Comparison of ENCODE assay signal across 1 cellular context in the genomic region with DNA sequence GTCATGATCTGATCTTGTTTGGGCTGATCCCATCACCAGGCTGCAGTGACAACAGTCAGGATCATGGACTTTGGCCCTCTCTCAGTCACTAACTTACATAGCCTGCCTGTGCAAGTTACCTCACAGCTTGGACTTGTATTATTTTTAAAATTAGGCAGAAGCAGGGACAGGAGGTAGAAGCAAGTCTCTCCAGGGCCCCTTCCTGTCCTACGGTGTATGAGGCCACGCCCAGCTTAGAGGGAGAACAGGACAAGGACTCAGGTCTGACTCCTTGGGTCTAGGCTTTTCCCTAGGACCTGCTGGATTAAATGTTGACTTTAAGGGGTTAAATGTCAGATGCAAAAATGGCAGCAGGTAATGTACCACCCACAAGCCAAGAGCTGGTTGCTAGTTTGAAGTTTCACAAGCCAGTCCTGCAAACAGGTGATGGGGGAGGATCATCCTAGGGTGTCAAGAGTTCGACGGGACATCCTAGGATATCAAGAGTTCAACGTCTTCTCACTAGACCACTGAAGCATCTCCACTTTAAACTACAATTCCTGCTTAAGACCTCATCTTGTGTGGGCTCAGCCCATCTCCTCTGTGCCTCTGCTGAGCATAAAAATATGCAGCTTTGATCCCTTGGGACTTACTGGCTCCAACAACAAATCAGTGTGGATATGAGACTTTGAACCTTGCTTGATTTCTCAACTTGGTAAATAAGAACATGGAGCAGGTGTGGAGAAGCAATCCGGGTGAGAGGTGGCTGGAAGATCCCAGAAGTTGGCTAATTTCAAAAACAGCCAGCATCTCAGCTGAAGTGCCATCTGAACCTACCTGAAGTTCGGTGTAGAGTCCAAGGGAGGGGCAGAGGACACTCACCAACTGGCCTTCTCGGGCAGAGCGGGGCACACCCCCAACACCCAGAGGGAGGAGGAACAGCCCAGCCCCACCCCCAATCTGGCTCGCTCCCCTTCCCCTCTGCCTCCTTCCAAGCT.
TF ChIP-seq lines count a peak whose summit lies in the region.

No MANE protein-coding gene starts in this region.

TF ChIP-seq in HepG2, 621 proteins besides CTCF, POLR2A, EP300 and RAD21 (continued from another document and continues in another):
- TF ChIP-seq CEBPZ (IDR thresholded peaks at IDR 0.05; ENCODE audit: low read length) (no peak), NR2F2 (IDR thresholded peaks at IDR 0.05; ENCODE audit: borderline replicate concordance, low read depth) (peak; percentile 73; the same call in 1 of the 2 replicates), ZNF207 (IDR thresholded peaks at IDR 0.05; ENCODE audit: borderline replicate concordance) (no peak), SMARCE1 (IDR thresholded peaks at IDR 0.05; ENCODE audit: borderline replicate concordance) (no peak), ZNF615 (CRISPR knock-in tag; IDR thresholded peaks at IDR 0.05; ENCODE audit: borderline replicate concordance) (no peak), ATM (IDR thresholded peaks at IDR 0.05; ENCODE audit: borderline replicate concordance) (no peak), NCOR1 (IDR thresholded peaks at IDR 0.05; ENCODE audit: borderline replicate concordance, low read length) (peak; percentile 93), ZNF790 (CRISPR knock-in tag; IDR thresholded peaks at IDR 0.05; ENCODE audit: borderline replicate concordance) (no peak), ZFP62 (CRISPR knock-in tag; IDR thresholded peaks at IDR 0.05) (no peak), DNMT1 (CRISPR knock-in tag; IDR thresholded peaks at IDR 0.05) (no peak), POLR2G (IDR thresholded peaks at IDR 0.05; ENCODE audit: low read depth, low read length) (peak; percentile 29), MIXL1 (CRISPR knock-in tag; IDR thresholded peaks at IDR 0.05) (peak; percentile 91), ZNF713 (CRISPR knock-in tag; IDR thresholded peaks at IDR 0.05) (no peak), CEBPG (CRISPR knock-in tag; IDR thresholded peaks at IDR 0.05) (peak; percentile 96), HMG20B (CRISPR knock-in tag; conservative IDR thresholded peaks at IDR 0.05) (peak; percentile 99), LCORL (IDR thresholded peaks at IDR 0.05) (peak; percentile 57; the same call in 1 of the 2 replicates), LCORL (CRISPR knock-in tag; IDR thresholded peaks at IDR 0.05) (peak; percentile 98), ZNF136 (CRISPR knock-in tag; IDR thresholded peaks at IDR 0.05; ENCODE audit: low read depth) (peak; percentile 89), GTF2F1 (IDR thresholded peaks at IDR 0.05; ENCODE audit: low read length) (no peak), ZSCAN22 (CRISPR knock-in tag; IDR thresholded peaks at IDR 0.05) (peak; percentile 30; the same call in 1 of the 2 replicates), CCAR2 (optimal IDR thresholded peaks at IDR 0.05; ENCODE audit: low read depth, low read length) (peak; percentile 25), NR2F1 (CRISPR knock-in tag; IDR thresholded peaks at IDR 0.05) (no peak; a peak in 3 of 4 replicates), ZNF513 (CRISPR knock-in tag; conservative IDR thresholded peaks at IDR 0.05) (no peak), NR0B2 (CRISPR knock-in tag; IDR thresholded peaks at IDR 0.05) (no peak), NCOA5 (CRISPR knock-in tag; IDR thresholded peaks at IDR 0.05) (no peak), FOXK1 (CRISPR knock-in tag; IDR thresholded peaks at IDR 0.05; ENCODE audit: borderline replicate concordance, low read depth) (peak; percentile 96; the same call in 1 of the 2 replicates), ZNF333 (CRISPR knock-in tag; IDR thresholded peaks at IDR 0.05; ENCODE audit: borderline replicate concordance) (no peak; the same call in 1 of the 2 replicates), ZBTB38 (CRISPR knock-in tag; IDR thresholded peaks at IDR 0.05) (no peak; the same call in 1 of the 2 replicates), CBX1 (IDR thresholded peaks at IDR 0.05; ENCODE audit: low read depth) (no peak), ZNF253 (CRISPR knock-in tag; IDR thresholded peaks at IDR 0.05; ENCODE audit: borderline replicate concordance) (no peak), ZNF569 (CRISPR knock-in tag; IDR thresholded peaks at IDR 0.05; ENCODE audit: borderline replicate concordance) (peak; percentile 39; the same call in 1 of the 2 replicates), THYN1 (CRISPR knock-in tag; IDR thresholded peaks at IDR 0.05; ENCODE audit: borderline replicate concordance, low read depth) (no peak), ZNF746 (CRISPR knock-in tag; IDR thresholded peaks at IDR 0.05) (no peak; the same call in 1 of the 2 replicates), ZBTB7B (CRISPR knock-in tag; IDR thresholded peaks at IDR 0.05) (peak; percentile 61), ZNF546 (CRISPR knock-in tag; conservative IDR thresholded peaks at IDR 0.05) (no peak), PHB2 (IDR thresholded peaks at IDR 0.05; ENCODE audit: partially characterized antibody) (no peak), ZBTB40 (IDR thresholded peaks at IDR 0.05) (no peak), ZBTB40 (CRISPR knock-in tag; IDR thresholded peaks at IDR 0.05) (peak; percentile 70; the same call in 1 of the 2 replicates), ZNF180 (CRISPR knock-in tag; IDR thresholded peaks at IDR 0.05; ENCODE audit: borderline replicate concordance, low read depth) (no peak), ZNF33B (CRISPR knock-in tag; IDR thresholded peaks at IDR 0.05) (0 out of 2 replicates have a peak, but pooled peaks have one; percentile 62)
- TF ChIP-seq, protein P1, sequence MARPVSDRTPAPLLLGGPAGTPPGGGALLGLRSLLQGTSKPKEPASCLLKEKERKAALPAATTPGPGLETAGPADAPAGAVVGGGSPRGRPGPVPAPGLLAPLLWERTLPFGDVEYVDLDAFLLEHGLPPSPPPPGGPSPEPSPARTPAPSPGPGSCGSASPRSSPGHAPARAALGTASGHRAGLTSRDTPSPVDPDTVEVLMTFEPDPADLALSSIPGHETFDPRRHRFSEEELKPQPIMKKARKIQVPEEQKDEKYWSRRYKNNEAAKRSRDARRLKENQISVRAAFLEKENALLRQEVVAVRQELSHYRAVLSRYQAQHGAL (CRISPR knock-in tag; IDR thresholded peaks at IDR 0.05; ENCODE audit: not compliant biosample characterization), result no peak
- TF ChIP-seq, protein P2, sequence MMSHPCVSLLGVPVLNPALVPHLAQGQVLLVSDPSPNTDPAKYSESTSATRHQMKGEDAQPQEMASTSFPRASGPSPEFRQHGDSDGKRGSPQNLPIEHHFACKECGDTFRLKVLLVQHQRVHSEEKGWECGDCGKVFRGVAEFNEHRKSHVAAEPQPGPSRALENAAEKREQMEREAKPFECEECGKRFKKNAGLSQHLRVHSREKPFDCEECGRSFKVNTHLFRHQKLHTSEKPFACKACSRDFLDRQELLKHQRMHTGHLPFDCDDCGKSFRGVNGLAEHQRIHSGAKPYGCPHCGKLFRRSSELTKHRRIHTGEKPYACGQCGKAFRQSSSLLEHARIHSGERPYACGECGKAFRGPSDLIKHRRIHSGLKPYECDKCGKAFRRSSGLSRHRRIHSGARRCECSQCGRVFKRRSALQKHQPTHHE (CRISPR knock-in tag; IDR thresholded peaks at IDR 0.05; ENCODE audit: borderline replicate concordance), result peak; percentile 81; the same call in 1 of the 2 replicates
- TF ChIP-seq, protein P3, sequence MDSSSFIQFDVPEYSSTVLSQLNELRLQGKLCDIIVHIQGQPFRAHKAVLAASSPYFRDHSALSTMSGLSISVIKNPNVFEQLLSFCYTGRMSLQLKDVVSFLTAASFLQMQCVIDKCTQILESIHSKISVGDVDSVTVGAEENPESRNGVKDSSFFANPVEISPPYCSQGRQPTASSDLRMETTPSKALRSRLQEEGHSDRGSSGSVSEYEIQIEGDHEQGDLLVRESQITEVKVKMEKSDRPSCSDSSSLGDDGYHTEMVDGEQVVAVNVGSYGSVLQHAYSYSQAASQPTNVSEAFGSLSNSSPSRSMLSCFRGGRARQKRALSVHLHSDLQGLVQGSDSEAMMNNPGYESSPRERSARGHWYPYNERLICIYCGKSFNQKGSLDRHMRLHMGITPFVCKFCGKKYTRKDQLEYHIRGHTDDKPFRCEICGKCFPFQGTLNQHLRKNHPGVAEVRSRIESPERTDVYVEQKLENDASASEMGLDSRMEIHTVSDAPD (CRISPR knock-in tag; IDR thresholded peaks at IDR 0.05), result no peak
